In genomic region chr9:74953235-74953741, GRCh38 we compare ENCODE assay signal across 8 cellular contexts. TPM values are rescaled to one million over a fixed set of nuclear protein-coding genes. Genes with fewer than 3 reads are reported as not detected.
DNase-seq lines count a peak whose midpoint lies in the region; ATAC-seq and TF ChIP-seq lines count a peak whose summit lies in the region.

No MANE protein-coding gene starts in this region.

- H3K9me3 ChIP-seq in iPS-20b (ENCODE audit: insufficient read depth, low read depth, low read length) = no peaks in the 10 kb centered on the region

- peak overlapping the region; percentile 13; the same call in 1 of the 2 replicates for H3K9ac ChIP-seq in iPS-20b (ENCODE audit: low read depth, low read length)

- H3K27ac Mint-ChIP-seq in activated T-helper 2 cell treated with anti-CD3 and anti-CD28 coated beads, Interferon-gamma antibody, Interleukin-2, Interleukin-4, amounts not matched to agents 10 μg/mL and 5 μg/mL and 100 μg/mL, durations not matched to agents 14 hours and 24 hours and 36 hours = peak overlapping the region; percentile 89
- H3K27ac Mint-ChIP-seq in stimulated activated naive CD8-positive, alpha-beta T cell treated with anti-CD3 and anti-CD28 coated beads, Interleukin-15, amount 100 ng/mL, for 72 hours = peak overlapping the region; percentile 97

- H3K4me3 ChIP-seq in GM12865 (ENCODE audit: low read depth, low read length) (peak overlapping the region; percentile 86), iPS-20b (ENCODE audit: low read length) (peak overlapping the region; percentile 77)

- TF ChIP-seq CTCF in GM12865 (IDR thresholded peaks at IDR 0.05; ENCODE audit: insufficient read depth, low read depth, low read length, missing control alignments) = no peak

- ATAC-seq in HG03060 (IDR thresholded peaks at IDR 0.05; ENCODE audit: low read depth, unreplicated experiment) (peak; percentile 2), HG02623 (IDR thresholded peaks at IDR 0.05; ENCODE audit: unreplicated experiment) (no peak)
- ATAC-seq in stimulated activated naive CD8-positive, alpha-beta T cell treated with anti-CD3 and anti-CD28 coated beads, Interleukin-15, amount 100 ng/mL, for 72 hours = no peak

- H3K36me3 ChIP-seq in iPS-20b (ENCODE audit: insufficient read depth, low read depth, low read length) = no peaks in the 10 kb centered on the region

- H3K9me3 Mint-ChIP-seq in activated T-helper 2 cell treated with anti-CD3 and anti-CD28 coated beads, Interferon-gamma antibody, Interleukin-2, Interleukin-4, amounts not matched to agents 10 μg/mL and 5 μg/mL and 100 μg/mL, durations not matched to agents 14 hours and 24 hours and 36 hours = no peaks in the 10 kb centered on the region
- H3K9me3 Mint-ChIP-seq in stimulated activated naive CD8-positive, alpha-beta T cell treated with anti-CD3 and anti-CD28 coated beads, Interleukin-15, amount 100 ng/mL, for 72 hours = no peaks in the 10 kb centered on the region

- DNase-seq in GM12865 (ENCODE audit: low read depth) (peak; percentile 18), foreskin melanocyte (no peak), NCI-H146 treated with DMSO at 0.1 percent for 48 hours (lab: John Stamatoyannopoulos, UW; ENCODE audit: unreplicated experiment) (no peak)
- DNase-seq in activated T-helper 2 cell treated with anti-CD3 and anti-CD28 coated beads, Interferon-gamma antibody, Interleukin-2, Interleukin-4, amounts not matched to agents 10 μg/mL and 5 μg/mL and 100 μg/mL, durations not matched to agents 14 hours and 24 hours and 36 hours (ENCODE audit: low spot score) = no peak
- DNase-seq in stimulated activated naive CD8-positive, alpha-beta T cell treated with anti-CD3 and anti-CD28 coated beads, Interleukin-15, amount 100 ng/mL, for 72 hours = peak; percentile 12 to 15

- 0 out of 2 replicates have a peak, but pooled peaks cover 6% of the 10 kb centered on the region for H3K4me1 ChIP-seq in iPS-20b (ENCODE audit: insufficient read depth, low read length)

- H3K27ac ChIP-seq in iPS-20b (ENCODE audit: low read length) = no peak overlapping the region

- no peaks in the 10 kb centered on the region for H3K27me3 Mint-ChIP-seq in activated T-helper 2 cell treated with anti-CD3 and anti-CD28 coated beads, Interferon-gamma antibody, Interleukin-2, Interleukin-4, amounts not matched to agents 10 μg/mL and 5 μg/mL and 100 μg/mL, durations not matched to agents 14 hours and 24 hours and 36 hours (ENCODE audit: low read depth)
- H3K27me3 Mint-ChIP-seq in stimulated activated naive CD8-positive, alpha-beta T cell treated with anti-CD3 and anti-CD28 coated beads, Interleukin-15, amount 100 ng/mL, for 72 hours = no peaks in the 10 kb centered on the region

- H3K27me3 ChIP-seq in iPS-20b (ENCODE audit: insufficient read depth, low read length) = no peaks in the 10 kb centered on the region

- intact Hi-C loops in activated T-helper 2 cell treated with anti-CD3 and anti-CD28 coated beads, Interferon-gamma antibody, Interleukin-2, Interleukin-4, amounts not matched to agents 10 μg/mL and 5 μg/mL and 100 μg/mL, durations not matched to agents 14 hours and 24 hours and 36 hours (cut with micrococcal nuclease) = loop anchor here (2.0 to 10.0 kb wide), 5 partner anchors 50 to 1072 kb away; no protein-coding TSS in a partner anchor

- peaks cover 20% of the 10 kb centered on the region for H3K4me1 Mint-ChIP-seq in activated T-helper 2 cell treated with anti-CD3 and anti-CD28 coated beads, Interferon-gamma antibody, Interleukin-2, Interleukin-4, amounts not matched to agents 10 μg/mL and 5 μg/mL and 100 μg/mL, durations not matched to agents 14 hours and 24 hours and 36 hours (ENCODE audit: low read depth)
- peaks cover 37% of the 10 kb centered on the region for H3K4me1 Mint-ChIP-seq in stimulated activated naive CD8-positive, alpha-beta T cell treated with anti-CD3 and anti-CD28 coated beads, Interleukin-15, amount 100 ng/mL, for 72 hours

- peak overlapping the region; percentile 88 for H3K4me3 Mint-ChIP-seq in activated T-helper 2 cell treated with anti-CD3 and anti-CD28 coated beads, Interferon-gamma antibody, Interleukin-2, Interleukin-4, amounts not matched to agents 10 μg/mL and 5 μg/mL and 100 μg/mL, durations not matched to agents 14 hours and 24 hours and 36 hours (ENCODE audit: low read depth)
- peak overlapping the region; percentile 89 to 93 for H3K4me3 Mint-ChIP-seq in stimulated activated naive CD8-positive, alpha-beta T cell treated with anti-CD3 and anti-CD28 coated beads, Interleukin-15, amount 100 ng/mL, for 72 hours

- peaks cover 22% of the 10 kb centered on the region for H3K36me3 Mint-ChIP-seq in activated T-helper 2 cell treated with anti-CD3 and anti-CD28 coated beads, Interferon-gamma antibody, Interleukin-2, Interleukin-4, amounts not matched to agents 10 μg/mL and 5 μg/mL and 100 μg/mL, durations not matched to agents 14 hours and 24 hours and 36 hours (ENCODE audit: low read depth)

RNA-seq across cellular contexts. Expression of gene C9orf40, which starts 0.6 kb away (rescaled TPM):
- total RNA-seq in activated T-helper 2 cell treated with anti-CD3 and anti-CD28 coated beads, Interferon-gamma antibody, Interleukin-2, Interleukin-4, amounts not matched to agents 10 μg/mL and 5 μg/mL and 100 μg/mL, durations not matched to agents 14 hours and 24 hours and 36 hours = 19.2 and 19.6 TPM in 2 replicates

Comparison
In these comparisons a context has a peak if more than half of its experiments do, and no peak if none do; other contexts are left out.
1. DNase-seq: peak in GM12865 (single experiment) and stimulated activated naive CD8-positive, alpha-beta T cell treated with anti-CD3 and anti-CD28 coated beads, Interleukin-15, amount 100 ng/mL, for 72 hours (2 of 2); none in activated T-helper 2 cell treated with anti-CD3 and anti-CD28 coated beads, Interferon-gamma antibody, Interleukin-2, Interleukin-4, amounts not matched to agents 10 μg/mL and 5 μg/mL and 100 μg/mL, durations not matched to agents 14 hours and 24 hours and 36 hours (single experiment), foreskin melanocyte (single experiment) and NCI-H146 treated with DMSO at 0.1 percent for 48 hours (single experiment).